Comparison of ENCODE assay signal across 2 cellular contexts in genomic region chrX:101383679-101384078, GRCh38.
A peak's percentile ranks its signal among the peaks of the same experiment; 100 is the strongest.
TF ChIP-seq lines count a peak whose summit lies in the region.

No MANE protein-coding gene starts in this region.

TF ChIP-seq in GM12878, 131 proteins besides CTCF, POLR2A, EP300 and RAD21 (continues in another document):
- TF ChIP-seq CBFB (IDR thresholded peaks at IDR 0.05; ENCODE audit: low read depth) = no peak
- no peak for TF ChIP-seq HSF1 (IDR thresholded peaks at IDR 0.05; ENCODE audit: low read depth, low read length)
- TF ChIP-seq USF1 (IDR thresholded peaks at IDR 0.05; ENCODE audit: borderline replicate concordance, extremely low read length, insufficient read depth, low read depth, low read length) = peak; percentile 17
- no peak for TF ChIP-seq CHD1 (IDR thresholded peaks at IDR 0.05; ENCODE audit: low read depth, low read length)
- TF ChIP-seq RELA (IDR thresholded peaks at IDR 0.05; ENCODE audit: borderline replicate concordance, partially characterized antibody) = no peak
- peak; percentile 72 to 78; a peak in 2 of 4 replicates for TF ChIP-seq BHLHE40 (IDR thresholded peaks at IDR 0.05; ENCODE audit: borderline replicate concordance in 1 of 2, low read depth in 2 of 2, low read length in 1 of 2)
- no peak for TF ChIP-seq BMI1 (IDR thresholded peaks at IDR 0.05; ENCODE audit: borderline replicate concordance)
- TF ChIP-seq ATF7 (IDR thresholded peaks at IDR 0.05; ENCODE audit: low read depth) = peak; percentile 18; the same call in 1 of the 2 replicates
- no peak for TF ChIP-seq CHD4 (IDR thresholded peaks at IDR 0.05)
- TF ChIP-seq USF2 (IDR thresholded peaks at IDR 0.05; ENCODE audit: borderline replicate concordance, low read depth, low read length) = peak; percentile 13; the same call in 1 of the 2 replicates
- 0 out of 4 replicates have a peak, but pooled peaks of 1 of the 2 experiments have one; percentile 22 for TF ChIP-seq IKZF2 (IDR thresholded peaks at IDR 0.05)
- TF ChIP-seq FOXM1 (IDR thresholded peaks at IDR 0.05; ENCODE audit: low read depth, low read length) = no peak
- TF ChIP-seq ZBTB40 (IDR thresholded peaks at IDR 0.05; ENCODE audit: borderline replicate concordance) = no peak
- no peak for TF ChIP-seq JUND (IDR thresholded peaks at IDR 0.05; ENCODE audit: low read depth, low read length)
- no peak for TF ChIP-seq NKRF (conservative IDR thresholded peaks at IDR 0.05)
- TF ChIP-seq POU2F2 (IDR thresholded peaks at IDR 0.05; ENCODE audit: borderline replicate concordance, low read depth, low read length) = peak; percentile 86; the same call in 1 of the 3 replicates
- no peak for TF ChIP-seq SIN3A (IDR thresholded peaks at IDR 0.05; ENCODE audit: low read depth, low read length)

TF ChIP-seq in HEK293T, 16 proteins besides CTCF, POLR2A, EP300 and RAD21:
- TF ChIP-seq L3MBTL2 (conservative IDR thresholded peaks at IDR 0.05) (no peak), SUZ12 (IDR thresholded peaks at IDR 0.05) (no peak), FOXA1 (IDR thresholded peaks at IDR 0.05) (no peak), ELF4 (IDR thresholded peaks at IDR 0.05) (no peak), BHLHE40 (IDR thresholded peaks at IDR 0.05; ENCODE audit: borderline replicate concordance) (no peak), ARNT (IDR thresholded peaks at IDR 0.05) (no peak), FOXK2 (IDR thresholded peaks at IDR 0.05) (no peak), TARDBP (IDR thresholded peaks at IDR 0.05) (no peak), LEF1 (IDR thresholded peaks at IDR 0.05; ENCODE audit: borderline replicate concordance) (no peak), CTBP1 (IDR thresholded peaks at IDR 0.05; ENCODE audit: borderline replicate concordance) (no peak), FOXM1 (IDR thresholded peaks at IDR 0.05; ENCODE audit: borderline replicate concordance) (no peak)
